In genomic region chr4:169618286-169618685, GRCh38 we compare ENCODE assay signal across 1 cellular context.
TF ChIP-seq lines count a peak whose summit lies in the region.

No MANE protein-coding gene starts in this region.

TF ChIP-seq in GM12878, 131 proteins besides CTCF, POLR2A, EP300 and RAD21:
- TF ChIP-seq ZBTB40 (IDR thresholded peaks at IDR 0.05; ENCODE audit: borderline replicate concordance) (no peak), FOXK2 (IDR thresholded peaks at IDR 0.05) (no peak), RELB (IDR thresholded peaks at IDR 0.05; ENCODE audit: low read depth) (no peak), ZBTB33 (IDR thresholded peaks at IDR 0.05) (no peak), GABPA (IDR thresholded peaks at IDR 0.05; ENCODE audit: low read depth) (no peak), BACH1 (IDR thresholded peaks at IDR 0.05; ENCODE audit: borderline replicate concordance) (no peak), SMARCA5 (IDR thresholded peaks at IDR 0.05) (no peak), ZSCAN29 (IDR thresholded peaks at IDR 0.05) (no peak), SKIL (IDR thresholded peaks at IDR 0.05; ENCODE audit: low read depth, poor library complexity, severe bottlenecking) (no peak), EED (IDR thresholded peaks at IDR 0.05; ENCODE audit: low read depth) (no peak), NBN (IDR thresholded peaks at IDR 0.05) (no peak)
TF ChIP-seq in GM12878: peak in this region for 0.
